ENCODE assay signal across 24 cellular contexts in genomic region chr5:12114075-12114474, GRCh38.
"Had no signal": no experiment of that assay in that cellular context is flagged by ENCODE, and none has a peak within 500 bp of the region (broad histone marks: within the 10 kb centered on the region; RNA-seq: fewer than 3 reads in every experiment).

No MANE protein-coding gene starts in this region.

- H3K4me3 ChIP-seq: stomach, suprapubic skin, testis, thoracic aorta, thyroid gland, tibial artery, tibial nerve, transverse colon, upper lobe of left lung, upper lobe of right lung, uterus, vagina had no signal

- H3K36me3 ChIP-seq: stomach, suprapubic skin, thoracic aorta, thyroid gland, tibial artery, tibial nerve, transverse colon, upper lobe of left lung, upper lobe of right lung, uterus, vagina had no signal

- H3K27ac ChIP-seq: stomach, suprapubic skin, testis, thoracic aorta, thyroid gland, tibial artery, tibial nerve, transverse colon, upper lobe of left lung, upper lobe of right lung, uterus, vagina had no signal

- H3K27me3 ChIP-seq: stomach, suprapubic skin, testis, thyroid gland, tibial artery, tibial nerve, transverse colon, upper lobe of left lung, upper lobe of right lung, uterus, vagina had no signal

- DNase-seq: stimulated activated CD4-positive, alpha-beta T cell treated with anti-CD3 and anti-CD28 coated beads, Interleukin-2, amount 100 ng/mL, for 48 hours; stimulated activated CD4-positive, alpha-beta T cell treated with anti-CD3 and anti-CD28 coated beads, Interleukin-4, amount 100 ng/mL, for 1 hour; stimulated activated CD4-positive, alpha-beta T cell treated with anti-CD3 and anti-CD28 coated beads, Interleukin-4, amount 100 ng/mL, for 24 hours; stimulated activated CD4-positive, alpha-beta T cell treated with anti-CD3 and anti-CD28 coated beads, Interleukin-4, amount 100 ng/mL, for 4 hours; stimulated activated CD8-positive, alpha-beta memory T cell treated with anti-CD3 and anti-CD28 coated beads, Interleukin-4, amount 100 ng/mL, for 48 hours; stimulated activated naive B cell treated with anti-CD40 and anti-IgM and Interleukin-4, amounts not matched to agents 10 μg/mL and 1 μg/mL and 100 μg/mL, for 72 hours; stimulated activated naive CD4-positive, alpha-beta T cell; stimulated activated naive CD4-positive, alpha-beta T cell treated with Interleukin-2 at 50 U/mL for 16 hours; stimulated activated naive CD8-positive, alpha-beta T cell treated with anti-CD3 and anti-CD28 coated beads, Interleukin-15, amount 100 ng/mL, for 72 hours; stimulated activated naive CD8-positive, alpha-beta T cell treated with anti-CD3 and anti-CD28 coated beads, Interleukin-15, Interleukin-2, amounts not matched to agents 100 U/mL and 50 U/mL, for 24 hours; stomach; substantia nigra; testis; thyroid gland; tibial artery; transverse colon; trophoblast cell; upper lobe of left lung; upper lobe of right lung; uterus had no signal

- H3K9me3 ChIP-seq: stomach, suprapubic skin, testis, thoracic aorta, thyroid gland, tibial artery, tibial nerve, transverse colon, upper lobe of left lung, upper lobe of right lung, uterus, vagina had no signal
